Comparison of ENCODE assay signal across 9 cellular contexts in genomic region chr6:32945106-32945761, GRCh38. TPM values are rescaled to one million over a fixed set of nuclear protein-coding genes. Genes with fewer than 3 reads are reported as not detected.
A peak's percentile ranks its signal among the peaks of the same experiment; 100 is the strongest.
DNase-seq lines count a peak whose midpoint lies in the region; ATAC-seq and TF ChIP-seq lines count a peak whose summit lies in the region.
"Had no signal": no experiment of that assay in that cellular context is flagged by ENCODE, and none has a peak within 500 bp of the region (broad histone marks: within the 10 kb centered on the region; RNA-seq: fewer than 3 reads in every experiment).

No MANE protein-coding gene starts in this region.

- peak overlapping the region; percentile 80 for H3K9ac ChIP-seq in OCI-LY1 (ENCODE audit: low read length)

- peak overlapping the region; percentile 63 for H3K4me3 ChIP-seq in OCI-LY1 (ENCODE audit: low read depth, low read length, poor library complexity, severe bottlenecking)
- H3K4me3 ChIP-seq: prostate gland had no signal

- peaks cover 16% of the 10 kb centered on the region; the same call in 1 of the 2 replicates for H3F3A ChIP-seq in OCI-LY1 (ENCODE audit: insufficient read depth, low read length)

- peak overlapping the region; percentile 99 for H3K27ac ChIP-seq in OCI-LY1 (ENCODE audit: low read depth, low read length, poor library complexity, severe bottlenecking)
- H3K27ac ChIP-seq: prostate gland had no signal

- H3K36me3 ChIP-seq in OCI-LY1 (ENCODE audit: insufficient read depth, low read length) = no peaks in the 10 kb centered on the region
- H3K36me3 ChIP-seq: prostate gland had no signal

- H3K4me1 ChIP-seq in OCI-LY1 (ENCODE audit: insufficient read depth, low read length, severe bottlenecking) = peaks cover 91% of the 10 kb centered on the region
- H3K4me1 ChIP-seq: prostate gland had no signal

- DNase-seq in stimulated activated CD8-positive, alpha-beta memory T cell treated with anti-CD3 and anti-CD28 coated beads, Interleukin-4, amount 100 ng/mL, for 24 hours (ENCODE audit: low read depth) = peak; percentile 56
- no peak for DNase-seq in RKO (ENCODE audit: low spot score)

- ATAC-seq in GM18868 (IDR thresholded peaks at IDR 0.05; ENCODE audit: unreplicated experiment) (peak; percentile 34), esophagus mucosa (peak; percentile 34), GM19023 (IDR thresholded peaks at IDR 0.05; ENCODE audit: unreplicated experiment) (no peak), GM19452 (IDR thresholded peaks at IDR 0.05; ENCODE audit: unreplicated experiment) (no peak), HG02840 (IDR thresholded peaks at IDR 0.05; ENCODE audit: low FRiP score, unreplicated experiment) (no peak)

- H3K79me2 ChIP-seq in OCI-LY1 (ENCODE audit: insufficient read depth, low read length) = no peaks in the 10 kb centered on the region

- no peak for TF ChIP-seq CTCF in OCI-LY1 (IDR thresholded peaks at IDR 0.05; ENCODE audit: low read length)

- no peaks in the 10 kb centered on the region; the same call in 1 of the 2 replicates for H3K9me3 ChIP-seq in OCI-LY1 (ENCODE audit: low read length)
- H3K9me3 ChIP-seq: prostate gland had no signal

- H4K20me1 ChIP-seq in OCI-LY1 (ENCODE audit: insufficient read depth, low read length) = no peaks in the 10 kb centered on the region

- no peaks in the 10 kb centered on the region for H3K27me3 ChIP-seq in OCI-LY1 (ENCODE audit: insufficient read depth, low read length)

- H3K4me2 ChIP-seq in OCI-LY1 (ENCODE audit: low read length) = peak overlapping the region; percentile 90

- no peak overlapping the region for H2AFZ ChIP-seq in OCI-LY1 (ENCODE audit: low read length)

- no peaks in the 10 kb centered on the region for H3K9me2 ChIP-seq in OCI-LY1 (ENCODE audit: low read depth, low read length)

RNA-seq across cellular contexts. Expression of gene HLA-DMB, which starts 4.4 kb away (rescaled TPM):
- total RNA-seq in esophagus mucosa = 5.5 TPM

RNA-seq across cellular contexts. Expression of gene HLA-DMA, which starts 7.7 kb away (rescaled TPM):
- total RNA-seq in esophagus mucosa = 16.2 TPM

RNA-seq across cellular contexts. Expression of gene BRD2, which starts 23.2 kb away (rescaled TPM):
- total RNA-seq in esophagus mucosa = 99.3 TPM

Comparison
In these comparisons a context has a peak if more than half of its experiments do, and no peak if none do; other contexts are left out.
1. ATAC-seq: peak in GM18868 (single experiment) and esophagus mucosa (single experiment); none in GM19023 (single experiment), GM19452 (single experiment) and HG02840 (single experiment).